8 cellular contexts compared by ENCODE assay signal in genomic region chr2:240136013-240136670, GRCh38. TPM values are rescaled to one million over a fixed set of nuclear protein-coding genes. Genes with fewer than 3 reads are reported as not detected.
A peak's percentile ranks its signal among the peaks of the same experiment; 100 is the strongest.
DNase-seq lines count a peak whose midpoint lies in the region; ATAC-seq and TF ChIP-seq lines count a peak whose summit lies in the region.

TSS of gene COPS9 (minus strand) at chr2:240136305. CDS start at chr2:240136284, 21 bp downstream.

- H3K36me3 Mint-ChIP-seq in activated naive CD4-positive, alpha-beta T cell treated with anti-CD3 and anti-CD28 coated beads, Interleukin-2, amount 50 U/mL, for 72 hours = peaks cover 7 to 25% of the 10 kb centered on the region in 2 donors

- CTCF ChIA-PET in HEK293T (lab: Yijun Ruan, JAX) = no interaction called here

- H3K4me1 ChIP-seq in osteoblast (ENCODE audit: insufficient read depth, low read length) = peaks cover 12% of the 10 kb centered on the region

- peaks cover 28% of the 10 kb centered on the region for H3K79me2 ChIP-seq in osteoblast (ENCODE audit: insufficient read depth, low read length)

- POLR2A ChIA-PET in HEK293T (lab: Yijun Ruan, JAX) = no interaction called here

- peak within 1 kb of the TSS; percentile 67 for H3K27ac ChIP-seq in osteoblast (ENCODE audit: low read depth, low read length)
- peak within 1 kb of the TSS; percentile 44 for H3K27ac ChIP-seq in temporal lobe (ENCODE audit: low read depth, low read length)

- H3K4me2 ChIP-seq in osteoblast (ENCODE audit: insufficient read depth, low read length) = peak within 1 kb of the TSS; percentile 95

- TF ChIP-seq CTCF in osteoblast (IDR thresholded peaks at IDR 0.05; ENCODE audit: extremely low read depth, low read depth, low read length) = no peak

- H3K27me3 ChIP-seq in osteoblast (ENCODE audit: insufficient read depth, low read length) = peaks cover 9% of the 10 kb centered on the region

- no peaks in the 10 kb centered on the region for H3K9me3 ChIP-seq in osteoblast (ENCODE audit: low read depth, low read length)

- H3K27ac Mint-ChIP-seq in activated naive CD4-positive, alpha-beta T cell treated with anti-CD3 and anti-CD28 coated beads, Interleukin-2, amount 50 U/mL, for 72 hours = peak within 1 kb of the TSS; percentile 88 to 98

- peak within 1 kb of the TSS; percentile 98 for H2AFZ ChIP-seq in osteoblast (ENCODE audit: low read length)

- DNase-seq in GM04503 (ENCODE audit: low read depth) (peak; percentile 42), HEK293T (ENCODE audit: extremely low spot score) (peak; percentile 90), MV-4-11 (lab: John Stamatoyannopoulos, UW) (peak; percentile 68), SKM-1 treated with dmso at 0.1 percent for 144 hours (lab: John Stamatoyannopoulos, UW; ENCODE audit: unreplicated experiment) (peak; percentile 84), glomerular visceral epithelial cell (ENCODE audit: extremely low spot score) (peak; percentile 89), osteoblast (ENCODE audit: insufficient read length, low spot score, missing footprints) (peak; percentile 100)
- DNase-seq in activated naive CD4-positive, alpha-beta T cell treated with anti-CD3 and anti-CD28 coated beads, Interleukin-2, amount 50 U/mL, for 72 hours (ENCODE audit: low spot score in 2 of 2) = peak; percentile 83 to 90

- H3K4me3 ChIP-seq in osteoblast (ENCODE audit: insufficient read depth, low read length) = peak within 1 kb of the TSS; percentile 93

- peak; percentile 98 to 99 for ATAC-seq in activated naive CD4-positive, alpha-beta T cell treated with anti-CD3 and anti-CD28 coated beads, Interleukin-2, amount 50 U/mL, for 72 hours

- H3K9me3 Mint-ChIP-seq in activated naive CD4-positive, alpha-beta T cell treated with anti-CD3 and anti-CD28 coated beads, Interleukin-2, amount 50 U/mL, for 72 hours = no peaks in the 10 kb centered on the region

- H4K20me1 ChIP-seq in osteoblast (ENCODE audit: insufficient read depth, low read length) = peaks cover 17% of the 10 kb centered on the region

- H3K36me3 ChIP-seq in osteoblast (ENCODE audit: insufficient read depth, low read length) = peaks cover 26% of the 10 kb centered on the region

TF ChIP-seq in HEK293T, 16 proteins besides CTCF, POLR2A, EP300 and RAD21:
- no peak for TF ChIP-seq SP1 (IDR thresholded peaks at IDR 0.05)
- no peak for TF ChIP-seq SUZ12 (IDR thresholded peaks at IDR 0.05)
- no peak; the same call in 1 of the 2 replicates for TF ChIP-seq L3MBTL2 (conservative IDR thresholded peaks at IDR 0.05)
- no peak for TF ChIP-seq FOXK2 (IDR thresholded peaks at IDR 0.05)
- TF ChIP-seq FOXM1 (IDR thresholded peaks at IDR 0.05; ENCODE audit: borderline replicate concordance) = no peak
- no peak for TF ChIP-seq BHLHE40 (IDR thresholded peaks at IDR 0.05; ENCODE audit: borderline replicate concordance)
- TF ChIP-seq ELF4 (IDR thresholded peaks at IDR 0.05) = 0 out of 2 replicates have a peak, but pooled peaks have one; percentile 28
- no peak for TF ChIP-seq CTBP1 (IDR thresholded peaks at IDR 0.05; ENCODE audit: borderline replicate concordance)

RNA-seq across cellular contexts. Expression of gene COPS9, which starts in this region (rescaled TPM):
- 10 to 100 TPM; 92.9 to 97.6 TPM for total RNA-seq in activated naive CD4-positive, alpha-beta T cell treated with anti-CD3 and anti-CD28 coated beads, Interleukin-2, amount 50 U/mL, for 72 hours
- total RNA-seq in osteoblast (70.2 and 84.9 TPM in 2 replicates), temporal lobe (49.2 TPM)

Comparison
In these comparisons a context has a peak if more than half of its experiments do, and no peak if none do; other contexts are left out.
1. Peak in every context shown above with its lines: DNase-seq, ATAC-seq, H3K4me3 ChIP-seq and H3K27ac ChIP-seq.
2. DNase-seq: peak in every context shown above with its lines; median percentile 100 in osteoblast; 90 in HEK293T; 89 in glomerular visceral epithelial cell; 86 in activated naive CD4-positive, alpha-beta T cell treated with anti-CD3 and anti-CD28 coated beads, Interleukin-2, amount 50 U/mL, for 72 hours; 84 in SKM-1 treated with dmso at 0.1 percent for 144 hours; 68 in MV-4-11; 42 in GM04503.